In the genomic region with DNA sequence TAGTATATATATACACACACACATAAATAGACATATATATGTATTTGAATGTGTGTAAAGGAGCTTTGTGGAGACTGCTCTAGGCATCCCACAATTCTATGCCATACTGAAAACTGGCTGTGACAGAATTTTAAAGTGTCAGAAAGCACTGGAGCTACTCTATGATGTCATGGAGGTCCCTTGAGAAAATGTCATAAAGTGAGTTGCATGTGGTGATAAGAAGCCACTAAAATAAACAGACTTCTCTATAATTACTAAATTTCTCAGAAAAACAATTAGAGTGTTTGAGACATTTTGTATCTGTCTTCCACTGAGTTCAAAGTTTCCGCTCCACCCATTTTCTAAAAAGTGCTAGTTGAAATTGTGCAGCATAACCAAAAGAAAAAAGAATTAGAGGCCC, we compare ENCODE assay signal across 35 cellular contexts.
"Had no signal": no experiment of that assay in that cellular context is flagged by ENCODE, and none has a peak within 500 bp of the region (broad histone marks: within the 10 kb centered on the region; RNA-seq: fewer than 3 reads in every experiment).

No MANE protein-coding gene starts in this region.

- DNase-seq: activated CD4-positive, alpha-beta memory T cell treated with anti-CD3 and anti-CD28 coated beads, Interleukin-2, amount 10 ng/mL, durations not matched to agents 7 days and 5 days; activated CD4-positive, alpha-beta T cell treated with anti-CD3 and anti-CD28 coated beads for 1 hour; activated CD4-positive, alpha-beta T cell treated with anti-CD3 and anti-CD28 coated beads for 36 hours; activated CD4-positive, alpha-beta T cell treated with anti-CD3 and anti-CD28 coated beads for 48 hours; activated CD4-positive, alpha-beta T cell treated with anti-CD3 and anti-CD28 coated beads, Interleukin-2, amount 10 ng/mL, durations not matched to agents 7 days and 5 days; activated CD4-positive, alpha-beta T cell treated with anti-CD3 and anti-CD28 coated beads, Interleukin-2, amount 50 U/mL, for 48 hours; activated CD4-positive, CD25-positive, alpha-beta regulatory T cell; activated CD8-positive, alpha-beta memory T cell treated with anti-CD3 and anti-CD28 coated beads for 24 hours; activated CD8-positive, alpha-beta memory T cell treated with anti-CD3 and anti-CD28 coated beads, Interleukin-2, amount 10 ng/mL, durations not matched to agents 7 days and 5 days; activated CD8-positive, alpha-beta memory T cell treated with anti-CD3 and anti-CD28 coated beads, Interleukin-2, amount 50 U/mL, for 48 hours; activated CD8-positive, alpha-beta T cell treated with anti-CD3 and anti-CD28 coated beads, Interleukin-2, amount 10 ng/mL, durations not matched to agents 7 days and 5 days; activated effector memory CD4-positive, alpha-beta T cell treated with anti-CD3 and anti-CD28 coated beads, Interleukin-2, amount 50 U/mL, for 16 hours; activated gamma-delta T cell treated with Interleukin-2 at 50 U/mL for 16 hours; activated naive CD4-positive, alpha-beta T cell; activated naive CD4-positive, alpha-beta T cell treated with anti-CD3 and anti-CD28 coated beads for 36 hours; activated naive CD4-positive, alpha-beta T cell treated with anti-CD3 and anti-CD28 coated beads, Interleukin-2, amount 50 U/mL, for 16 hours; activated naive CD8-positive, alpha-beta T cell treated with anti-CD3 and anti-CD28 coated beads for 36 hours; activated T-cell treated with anti-CD3 and anti-CD28 coated beads, Interleukin-2, amount 50 U/mL, for 4 hours; activated T-cell treated with anti-CD3 and anti-CD28 coated beads, Interleukin-2, amount 50 U/mL, for 72 hours; adrenal gland; amniotic stem cell; aorta; body of pancreas; brain microvascular endothelial cell; central memory CD4-positive, alpha-beta T cell; T-cell; T-helper 17 cell had no signal

- H3K27ac ChIP-seq: adrenal gland, body of pancreas, brain microvascular endothelial cell, breast epithelium, VCaP had no signal

- H3K4me3 ChIP-seq: adrenal gland, body of pancreas, breast epithelium had no signal

- H3K4me1 ChIP-seq: adrenal gland, breast epithelium had no signal

- H3K36me3 ChIP-seq: adrenal gland, brain microvascular endothelial cell, breast epithelium had no signal

- ATAC-seq: activated CD4-positive, alpha-beta T cell treated with anti-CD3 and anti-CD28 coated beads for 36 hours; activated CD4-positive, CD25-positive, alpha-beta regulatory T cell treated with anti-CD3 and anti-CD28 coated beads, Interleukin-2, amount 50 U/mL, for 24 hours; activated CD8-positive, alpha-beta memory T cell treated with anti-CD3 and anti-CD28 coated beads, Interleukin-2, amount 10 ng/mL, durations not matched to agents 7 days and 5 days; activated CD8-positive, alpha-beta T cell treated with anti-CD3 and anti-CD28 coated beads, Interleukin-2, amount 10 ng/mL, durations not matched to agents 7 days and 5 days; activated naive CD4-positive, alpha-beta T cell treated with anti-CD3 and anti-CD28 coated beads, Interleukin-2, amount 50 U/mL, for 72 hours; activated T-cell treated with anti-CD3 and anti-CD28 coated beads, Interleukin-2, amount 50 U/mL, for 4 hours; activated T-cell treated with anti-CD3 and anti-CD28 coated beads, Interleukin-2, amount 50 U/mL, for 72 hours; activated T-helper 17 cell treated with anti-CD3 and anti-CD28 coated beads, Interleukin-2, amount 50 U/mL, for 72 hours; body of pancreas; T-cell; T-helper 17 cell; WTC11 had no signal

- H3K9me3 ChIP-seq: adrenal gland, body of pancreas, breast epithelium had no signal

- FAIRE-seq: astrocyte, TTC549 had no signal

- H3K27me3 ChIP-seq: adrenal gland, body of pancreas, brain microvascular endothelial cell, breast epithelium had no signal
